ENCODE assay signal across 2 cellular contexts in the genomic region with DNA sequence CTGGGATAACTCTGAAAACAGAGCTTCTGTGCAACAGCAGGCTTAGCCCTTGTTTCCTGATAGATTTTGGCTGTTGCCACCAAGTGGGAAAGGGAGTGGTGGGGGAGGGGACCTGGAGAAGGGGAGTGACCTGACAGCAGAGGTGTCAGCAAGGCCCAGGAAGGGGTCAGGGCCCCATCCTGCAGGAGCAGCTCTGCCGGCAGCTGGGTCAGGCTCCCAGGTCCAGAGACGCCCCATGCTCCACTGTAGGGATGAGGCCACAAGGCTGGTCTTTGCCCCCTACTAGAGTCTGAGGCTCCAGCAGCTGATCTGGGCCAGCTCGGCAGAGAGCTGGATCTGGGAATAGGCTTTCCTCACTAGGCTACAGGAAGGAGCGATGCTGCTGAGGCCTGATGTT.
A peak's percentile ranks its signal among the peaks of the same experiment; 100 is the strongest.
TF ChIP-seq lines count a peak whose summit lies in the region.

No MANE protein-coding gene starts in this region.

TF ChIP-seq in GM23338, 12 proteins besides CTCF, POLR2A, EP300 and RAD21:
- TF ChIP-seq JUNB (IDR thresholded peaks at IDR 0.05; ENCODE audit: unreplicated experiment) (no peak), ZNF331 (CRISPR knock-in tag; IDR thresholded peaks at IDR 0.05; ENCODE audit: low read depth) (no peak), ZNF114 (CRISPR knock-in tag; IDR thresholded peaks at IDR 0.05) (no peak), EZH2 (IDR thresholded peaks at IDR 0.05; ENCODE audit: low read depth, unreplicated experiment) (no peak), EZH2phosphoT487 (IDR thresholded peaks at IDR 0.05; ENCODE audit: unreplicated experiment) (no peak), POLR2AphosphoS5 (IDR thresholded peaks at IDR 0.05; ENCODE audit: low read depth) (no peak), CREB1 (CRISPR knock-in tag; IDR thresholded peaks at IDR 0.05; ENCODE audit: low read depth) (no peak)
- TF ChIP-seq, protein P1, sequence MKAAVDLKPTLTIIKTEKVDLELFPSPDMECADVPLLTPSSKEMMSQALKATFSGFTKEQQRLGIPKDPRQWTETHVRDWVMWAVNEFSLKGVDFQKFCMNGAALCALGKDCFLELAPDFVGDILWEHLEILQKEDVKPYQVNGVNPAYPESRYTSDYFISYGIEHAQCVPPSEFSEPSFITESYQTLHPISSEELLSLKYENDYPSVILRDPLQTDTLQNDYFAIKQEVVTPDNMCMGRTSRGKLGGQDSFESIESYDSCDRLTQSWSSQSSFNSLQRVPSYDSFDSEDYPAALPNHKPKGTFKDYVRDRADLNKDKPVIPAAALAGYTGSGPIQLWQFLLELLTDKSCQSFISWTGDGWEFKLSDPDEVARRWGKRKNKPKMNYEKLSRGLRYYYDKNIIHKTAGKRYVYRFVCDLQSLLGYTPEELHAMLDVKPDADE (IDR thresholded peaks at IDR 0.05), result no peak
- TF ChIP-seq, protein P2, sequence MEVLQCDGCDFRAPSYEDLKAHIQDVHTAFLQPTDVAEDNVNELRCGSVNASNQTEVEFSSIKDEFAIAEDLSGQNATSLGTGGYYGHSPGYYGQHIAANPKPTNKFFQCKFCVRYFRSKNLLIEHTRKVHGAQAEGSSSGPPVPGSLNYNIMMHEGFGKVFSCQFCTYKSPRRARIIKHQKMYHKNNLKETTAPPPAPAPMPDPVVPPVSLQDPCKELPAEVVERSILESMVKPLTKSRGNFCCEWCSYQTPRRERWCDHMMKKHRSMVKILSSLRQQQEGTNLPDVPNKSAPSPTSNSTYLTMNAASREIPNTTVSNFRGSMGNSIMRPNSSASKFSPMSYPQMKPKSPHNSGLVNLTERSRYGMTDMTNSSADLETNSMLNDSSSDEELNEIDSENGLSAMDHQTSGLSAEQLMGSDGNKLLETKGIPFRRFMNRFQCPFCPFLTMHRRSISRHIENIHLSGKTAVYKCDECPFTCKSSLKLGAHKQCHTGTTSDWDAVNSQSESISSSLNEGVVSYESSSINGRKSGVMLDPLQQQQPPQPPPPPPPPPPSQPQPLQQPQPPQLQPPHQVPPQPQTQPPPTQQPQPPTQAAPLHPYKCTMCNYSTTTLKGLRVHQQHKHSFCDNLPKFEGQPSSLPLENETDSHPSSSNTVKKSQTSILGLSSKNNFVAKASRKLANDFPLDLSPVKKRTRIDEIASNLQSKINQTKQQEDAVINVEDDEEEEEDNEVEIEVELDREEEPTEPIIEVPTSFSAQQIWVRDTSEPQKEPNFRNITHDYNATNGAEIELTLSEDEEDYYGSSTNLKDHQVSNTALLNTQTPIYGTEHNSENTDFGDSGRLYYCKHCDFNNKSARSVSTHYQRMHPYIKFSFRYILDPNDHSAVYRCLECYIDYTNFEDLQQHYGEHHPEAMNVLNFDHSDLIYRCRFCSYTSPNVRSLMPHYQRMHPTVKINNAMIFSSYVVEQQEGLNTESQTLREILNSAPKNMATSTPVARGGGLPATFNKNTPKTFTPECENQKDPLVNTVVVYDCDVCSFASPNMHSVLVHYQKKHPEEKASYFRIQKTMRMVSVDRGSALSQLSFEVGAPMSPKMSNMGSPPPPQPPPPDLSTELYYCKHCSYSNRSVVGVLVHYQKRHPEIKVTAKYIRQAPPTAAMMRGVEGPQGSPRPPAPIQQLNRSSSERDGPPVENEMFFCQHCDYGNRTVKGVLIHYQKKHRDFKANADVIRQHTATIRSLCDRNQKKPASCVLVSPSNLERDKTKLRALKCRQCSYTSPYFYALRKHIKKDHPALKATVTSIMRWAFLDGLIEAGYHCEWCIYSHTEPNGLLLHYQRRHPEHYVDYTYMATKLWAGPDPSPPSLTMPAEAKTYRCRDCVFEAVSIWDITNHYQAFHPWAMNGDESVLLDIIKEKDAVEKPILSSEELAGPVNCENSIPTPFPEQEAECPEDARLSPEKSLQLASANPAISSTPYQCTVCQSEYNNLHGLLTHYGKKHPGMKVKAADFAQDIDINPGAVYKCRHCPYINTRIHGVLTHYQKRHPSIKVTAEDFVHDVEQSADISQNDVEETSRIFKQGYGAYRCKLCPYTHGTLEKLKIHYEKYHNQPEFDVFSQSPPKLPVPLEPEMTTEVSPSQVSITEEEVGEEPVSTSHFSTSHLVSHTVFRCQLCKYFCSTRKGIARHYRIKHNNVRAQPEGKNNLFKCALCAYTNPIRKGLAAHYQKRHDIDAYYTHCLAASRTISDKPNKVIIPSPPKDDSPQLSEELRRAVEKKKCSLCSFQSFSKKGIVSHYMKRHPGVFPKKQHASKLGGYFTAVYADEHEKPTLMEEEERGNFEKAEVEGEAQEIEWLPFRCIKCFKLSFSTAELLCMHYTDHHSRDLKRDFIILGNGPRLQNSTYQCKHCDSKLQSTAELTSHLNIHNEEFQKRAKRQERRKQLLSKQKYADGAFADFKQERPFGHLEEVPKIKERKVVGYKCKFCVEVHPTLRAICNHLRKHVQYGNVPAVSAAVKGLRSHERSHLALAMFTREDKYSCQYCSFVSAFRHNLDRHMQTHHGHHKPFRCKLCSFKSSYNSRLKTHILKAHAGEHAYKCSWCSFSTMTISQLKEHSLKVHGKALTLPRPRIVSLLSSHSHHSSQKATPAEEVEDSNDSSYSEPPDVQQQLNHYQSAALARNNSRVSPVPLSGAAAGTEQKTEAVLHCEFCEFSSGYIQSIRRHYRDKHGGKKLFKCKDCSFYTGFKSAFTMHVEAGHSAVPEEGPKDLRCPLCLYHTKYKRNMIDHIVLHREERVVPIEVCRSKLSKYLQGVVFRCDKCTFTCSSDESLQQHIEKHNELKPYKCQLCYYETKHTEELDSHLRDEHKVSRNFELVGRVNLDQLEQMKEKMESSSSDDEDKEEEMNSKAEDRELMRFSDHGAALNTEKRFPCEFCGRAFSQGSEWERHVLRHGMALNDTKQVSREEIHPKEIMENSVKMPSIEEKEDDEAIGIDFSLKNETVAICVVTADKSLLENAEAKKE (CRISPR knock-in tag; IDR thresholded peaks at IDR 0.05), result no peak
TF ChIP-seq in GM23338: peak in this region for 0.

TF ChIP-seq in HepG2, 621 proteins besides CTCF, POLR2A, EP300 and RAD21 (continues in another document):
- TF ChIP-seq ZBTB39 (CRISPR knock-in tag; IDR thresholded peaks at IDR 0.05) (no peak), CCAR2 (optimal IDR thresholded peaks at IDR 0.05; ENCODE audit: low read depth, low read length) (no peak), HDAC2 (CRISPR knock-in tag; IDR thresholded peaks at IDR 0.05) (no peak), SNAPC2 (CRISPR knock-in tag; IDR thresholded peaks at IDR 0.05) (no peak), GABPA (IDR thresholded peaks at IDR 0.05; ENCODE audit: low read depth, low read length) (no peak), GABPA (CRISPR knock-in tag; IDR thresholded peaks at IDR 0.05; ENCODE audit: low read depth) (no peak), ZBTB7A (CRISPR knock-in tag; IDR thresholded peaks at IDR 0.05) (no peak), ZKSCAN1 (IDR thresholded peaks at IDR 0.05; ENCODE audit: low read length) (no peak), AHDC1 (CRISPR knock-in tag; IDR thresholded peaks at IDR 0.05; ENCODE audit: borderline replicate concordance) (no peak), ARNTL (CRISPR knock-in tag; IDR thresholded peaks at IDR 0.05) (no peak), PCBP1 (IDR thresholded peaks at IDR 0.05; ENCODE audit: borderline replicate concordance, low read depth, low read length) (no peak), RNF2 (conservative IDR thresholded peaks at IDR 0.05; ENCODE audit: low read depth) (no peak), GTF3A (CRISPR knock-in tag; conservative IDR thresholded peaks at IDR 0.05) (no peak), ZNF564 (CRISPR knock-in tag; IDR thresholded peaks at IDR 0.05) (no peak), ZFP91 (CRISPR knock-in tag; IDR thresholded peaks at IDR 0.05; ENCODE audit: borderline replicate concordance) (peak; percentile 7; the same call in 1 of the 2 replicates), ONECUT2 (CRISPR knock-in tag; IDR thresholded peaks at IDR 0.05) (no peak), POLR2AphosphoS2 (IDR thresholded peaks at IDR 0.05; ENCODE audit: low read depth, low read length) (no peak), PITX1 (CRISPR knock-in tag; IDR thresholded peaks at IDR 0.05) (no peak), NR2C2 (CRISPR knock-in tag; IDR thresholded peaks at IDR 0.05; ENCODE audit: borderline replicate concordance) (no peak), SRSF1 (optimal IDR thresholded peaks at IDR 0.05; ENCODE audit: low read depth, low read length) (no peak), ZNF263 (CRISPR knock-in tag; IDR thresholded peaks at IDR 0.05) (0 out of 2 replicates have a peak, but pooled peaks have one; percentile 24), MYC (CRISPR knock-in tag; IDR thresholded peaks at IDR 0.05; ENCODE audit: borderline replicate concordance) (0 out of 2 replicates have a peak, but pooled peaks have one; percentile 12)
- TF ChIP-seq, protein P3, sequence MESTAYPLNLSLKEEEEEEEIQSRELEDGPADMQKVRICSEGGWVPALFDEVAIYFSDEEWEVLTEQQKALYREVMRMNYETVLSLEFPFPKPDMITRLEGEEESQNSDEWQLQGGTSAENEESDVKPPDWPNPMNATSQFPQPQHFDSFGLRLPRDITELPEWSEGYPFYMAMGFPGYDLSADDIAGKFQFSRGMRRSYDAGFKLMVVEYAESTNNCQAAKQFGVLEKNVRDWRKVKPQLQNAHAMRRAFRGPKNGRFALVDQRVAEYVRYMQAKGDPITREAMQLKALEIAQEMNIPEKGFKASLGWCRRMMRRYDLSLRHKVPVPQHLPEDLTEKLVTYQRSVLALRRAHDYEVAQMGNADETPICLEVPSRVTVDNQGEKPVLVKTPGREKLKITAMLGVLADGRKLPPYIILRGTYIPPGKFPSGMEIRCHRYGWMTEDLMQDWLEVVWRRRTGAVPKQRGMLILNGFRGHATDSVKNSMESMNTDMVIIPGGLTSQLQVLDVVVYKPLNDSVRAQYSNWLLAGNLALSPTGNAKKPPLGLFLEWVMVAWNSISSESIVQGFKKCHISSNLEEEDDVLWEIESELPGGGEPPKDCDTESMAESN (CRISPR knock-in tag; conservative IDR thresholded peaks at IDR 0.05), result no peak
- TF ChIP-seq, protein P4, sequence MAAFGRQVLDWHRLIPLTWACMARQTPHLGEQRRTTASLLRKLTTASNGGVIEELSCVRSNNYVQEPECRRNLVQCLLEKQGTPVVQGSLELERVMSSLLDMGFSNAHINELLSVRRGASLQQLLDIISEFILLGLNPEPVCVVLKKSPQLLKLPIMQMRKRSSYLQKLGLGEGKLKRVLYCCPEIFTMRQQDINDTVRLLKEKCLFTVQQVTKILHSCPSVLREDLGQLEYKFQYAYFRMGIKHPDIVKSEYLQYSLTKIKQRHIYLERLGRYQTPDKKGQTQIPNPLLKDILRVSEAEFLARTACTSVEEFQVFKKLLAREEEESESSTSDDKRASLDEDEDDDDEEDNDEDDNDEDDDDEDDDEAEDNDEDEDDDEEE (CRISPR knock-in tag; IDR thresholded peaks at IDR 0.05), result no peak
- TF ChIP-seq, protein P5, sequence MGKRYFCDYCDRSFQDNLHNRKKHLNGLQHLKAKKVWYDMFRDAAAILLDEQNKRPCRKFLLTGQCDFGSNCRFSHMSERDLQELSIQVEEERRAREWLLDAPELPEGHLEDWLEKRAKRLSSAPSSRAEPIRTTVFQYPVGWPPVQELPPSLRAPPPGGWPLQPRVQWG (CRISPR knock-in tag; IDR thresholded peaks at IDR 0.05; ENCODE audit: borderline replicate concordance, low read depth), result no peak
